10 cellular contexts compared by ENCODE assay signal in genomic region chr9:72361227-72361626, GRCh38. TPM values are rescaled to one million over a fixed set of nuclear protein-coding genes. Genes with fewer than 3 reads are reported as not detected.
A peak's percentile ranks its signal among the peaks of the same experiment; 100 is the strongest.
DNase-seq lines count a peak whose midpoint lies in the region; ATAC-seq and TF ChIP-seq lines count a peak whose summit lies in the region.
"Had no signal": no experiment of that assay in that cellular context is flagged by ENCODE, and none has a peak within 500 bp of the region (broad histone marks: within the 10 kb centered on the region; RNA-seq: fewer than 3 reads in every experiment).

No MANE protein-coding gene starts in this region.

- BruUV-seq in MCF 10A (replicated peaks; lab: Mats Ljungman, UMichigan): no TSS peak

- H3K9me3 Mint-ChIP-seq in activated CD8-positive, alpha-beta T cell treated with anti-CD3 and anti-CD28 coated beads for 36 hours: no peaks in the 10 kb centered on the region
- no peaks in the 10 kb centered on the region for H3K9me3 Mint-ChIP-seq in activated CD8-positive, alpha-beta T cell treated with anti-CD3 and anti-CD28 coated beads, Interleukin-2, amount 10 ng/mL, durations not matched to agents 7 days and 5 days (ENCODE audit: insufficient read depth)
- H3K9me3 Mint-ChIP-seq in MCF 10A (ENCODE audit: unreplicated experiment): no peaks in the 10 kb centered on the region

- H3K27me3 Mint-ChIP-seq in activated CD8-positive, alpha-beta T cell treated with anti-CD3 and anti-CD28 coated beads for 36 hours: no peaks in the 10 kb centered on the region
- H3K27me3 Mint-ChIP-seq in activated CD8-positive, alpha-beta T cell treated with anti-CD3 and anti-CD28 coated beads, Interleukin-2, amount 10 ng/mL, durations not matched to agents 7 days and 5 days (ENCODE audit: low read depth): no peaks in the 10 kb centered on the region
- no peaks in the 10 kb centered on the region for H3K27me3 Mint-ChIP-seq in MCF 10A (ENCODE audit: insufficient read depth, unreplicated experiment)

- H3K4me3 Mint-ChIP-seq in activated CD8-positive, alpha-beta T cell treated with anti-CD3 and anti-CD28 coated beads for 36 hours: peak overlapping the region; percentile 12
- H3K4me3 Mint-ChIP-seq in activated CD8-positive, alpha-beta T cell treated with anti-CD3 and anti-CD28 coated beads, Interleukin-2, amount 10 ng/mL, durations not matched to agents 7 days and 5 days: no peak overlapping the region
- peak overlapping the region; percentile 78 for H3K4me3 Mint-ChIP-seq in MCF 10A (ENCODE audit: unreplicated experiment)

- no peak for DNase-seq in activated CD8-positive, alpha-beta T cell treated with anti-CD3 and anti-CD28 coated beads for 36 hours
- no peak for DNase-seq in activated CD8-positive, alpha-beta T cell treated with anti-CD3 and anti-CD28 coated beads, Interleukin-2, amount 10 ng/mL, durations not matched to agents 7 days and 5 days
- DNase-seq in MCF 10A (ENCODE audit: unreplicated experiment) (no peak), medulla oblongata (ENCODE audit: extremely low spot score) (peak; percentile 64), thyroid gland (no peak), dedifferentiated amniotic fluid mesenchymal stem cell (ENCODE audit: extremely low spot score) (no peak), SHP77 treated with DMSO at 0.1 percent for 48 hours (lab: John Stamatoyannopoulos, UW) (no peak)
- DNase-seq: T1000 had no signal

- H3K36me3 ChIP-seq in thyroid gland: peaks cover 20 to 31% of the 10 kb centered on the region in 2 donors

- H3K4me1 Mint-ChIP-seq in activated CD8-positive, alpha-beta T cell treated with anti-CD3 and anti-CD28 coated beads for 36 hours (ENCODE audit: low read depth): peaks cover 73% of the 10 kb centered on the region
- H3K4me1 Mint-ChIP-seq in activated CD8-positive, alpha-beta T cell treated with anti-CD3 and anti-CD28 coated beads, Interleukin-2, amount 10 ng/mL, durations not matched to agents 7 days and 5 days (ENCODE audit: low read depth): peaks cover 72% of the 10 kb centered on the region
- H3K4me1 Mint-ChIP-seq in MCF 10A (ENCODE audit: insufficient read depth, unreplicated experiment): peaks cover 26% of the 10 kb centered on the region

- H3K4me3 ChIP-seq in thyroid gland (replicated peaks in 1 of 3): peak overlapping the region in 2 of 3 donors; percentile 96

- TF ChIP-seq CTCF in activated CD8-positive, alpha-beta T cell treated with anti-CD3 and anti-CD28 coated beads for 36 hours (IDR thresholded peaks at IDR 0.05): no peak
- TF ChIP-seq CTCF in MCF 10A (IDR thresholded peaks at IDR 0.05; ENCODE audit: unreplicated experiment): no peak
- TF ChIP-seq CTCF in thyroid gland (IDR thresholded peaks at IDR 0.05): no peak

- no peak for ATAC-seq in activated CD8-positive, alpha-beta T cell treated with anti-CD3 and anti-CD28 coated beads for 36 hours
- ATAC-seq in activated CD8-positive, alpha-beta T cell treated with anti-CD3 and anti-CD28 coated beads, Interleukin-2, amount 10 ng/mL, durations not matched to agents 7 days and 5 days: no peak
- ATAC-seq in HG02981 (IDR thresholded peaks at IDR 0.05; ENCODE audit: unreplicated experiment): no peak

- WGBS in thyroid gland, 2 donors: 29 to 36% methylated on average over 3 of the region's 3 CpGs

- peaks cover 52 to 53% of the 10 kb centered on the region in 2 donors for H3K4me1 ChIP-seq in thyroid gland

- H3K27ac ChIP-seq in thyroid gland: peak overlapping the region; percentile 100
- H3K27ac ChIP-seq: C4-2B had no signal

- H3K9me3 ChIP-seq in thyroid gland: no peaks in the 10 kb centered on the region

- POLR2A ChIA-PET in activated CD8-positive, alpha-beta T cell treated with anti-CD3 and anti-CD28 coated beads for 36 hours (lab: Charles Lee): interaction anchor here (2.2 kb wide), 1 partner anchor 165 kb away, joined by 8 read pairs; no protein-coding TSS in a partner anchor
- POLR2A ChIA-PET in activated CD8-positive, alpha-beta T cell treated with anti-CD3 and anti-CD28 coated beads, Interleukin-2, amount 10 ng/mL, durations not matched to agents 7 days and 5 days (lab: Charles Lee): interaction anchor here (1.4 to 1.7 kb wide), 2 partner anchors 13 to 82 kb away, joined by 4 read pairs; no protein-coding TSS in a partner anchor
- POLR2A ChIA-PET in MCF 10A (lab: Yijun Ruan, JAX): interaction anchor here (0.6 to 6.2 kb wide), 16 partner anchors 30 to 239 kb away, joined by 3 to 176 read pairs (median 11); no protein-coding TSS in a partner anchor

- CTCF ChIA-PET in activated CD8-positive, alpha-beta T cell treated with anti-CD3 and anti-CD28 coated beads for 36 hours (lab: Charles Lee): interaction anchor here (1.3 kb wide), 1 partner anchor 12 kb away, joined by 5 read pairs; no protein-coding TSS in a partner anchor
- CTCF ChIA-PET in activated CD8-positive, alpha-beta T cell treated with anti-CD3 and anti-CD28 coated beads, Interleukin-2, amount 10 ng/mL, durations not matched to agents 7 days and 5 days (lab: Charles Lee): interaction anchor here (1.1 to 4.3 kb wide), 4 partner anchors 81 to 231 kb away, joined by 3 to 13 read pairs (median 10); no protein-coding TSS in a partner anchor
- CTCF ChIA-PET in MCF 10A (lab: Yijun Ruan, JAX): interaction anchor here (0.8 to 3.2 kb wide), 6 partner anchors 66 to 393 kb away, joined by 3 to 13 read pairs (median 4); no protein-coding TSS in a partner anchor

- peak overlapping the region; percentile 24 for H3K27ac Mint-ChIP-seq in activated CD8-positive, alpha-beta T cell treated with anti-CD3 and anti-CD28 coated beads for 36 hours
- H3K27ac Mint-ChIP-seq in activated CD8-positive, alpha-beta T cell treated with anti-CD3 and anti-CD28 coated beads, Interleukin-2, amount 10 ng/mL, durations not matched to agents 7 days and 5 days: no peak overlapping the region
- no peak overlapping the region for H3K27ac Mint-ChIP-seq in MCF 10A (ENCODE audit: low read depth, unreplicated experiment)

- peaks cover 63% of the 10 kb centered on the region for H3K36me3 Mint-ChIP-seq in activated CD8-positive, alpha-beta T cell treated with anti-CD3 and anti-CD28 coated beads for 36 hours (ENCODE audit: low read depth)
- H3K36me3 Mint-ChIP-seq in activated CD8-positive, alpha-beta T cell treated with anti-CD3 and anti-CD28 coated beads, Interleukin-2, amount 10 ng/mL, durations not matched to agents 7 days and 5 days (ENCODE audit: low read depth): peaks cover 65% of the 10 kb centered on the region
- H3K36me3 Mint-ChIP-seq in MCF 10A (ENCODE audit: insufficient read depth, unreplicated experiment): peaks cover 84% of the 10 kb centered on the region

- intact Hi-C loops in activated CD8-positive, alpha-beta T cell treated with anti-CD3 and anti-CD28 coated beads for 36 hours (cut with micrococcal nuclease): loop anchor here (5.0 to 10.0 kb wide), 3 partner anchors 84 to 231 kb away; no protein-coding TSS in a partner anchor
- intact Hi-C loops in MCF 10A (cut with micrococcal nuclease) (no loop called here), thyroid gland (cut with DNase I) (no loop called here)

- H3K27me3 ChIP-seq in thyroid gland: no peaks in the 10 kb centered on the region

- TF ChIP-seq POLR2A in thyroid gland (IDR thresholded peaks at IDR 0.05): no peak

RNA-seq across cellular contexts. Expression of gene ZFAND5, which starts 3.8 kb away (rescaled TPM):
- 10 to 100 TPM; 79.4 to 88.9 TPM for total RNA-seq in activated CD8-positive, alpha-beta T cell treated with anti-CD3 and anti-CD28 coated beads for 36 hours
- total RNA-seq in activated CD8-positive, alpha-beta T cell treated with anti-CD3 and anti-CD28 coated beads, Interleukin-2, amount 10 ng/mL, durations not matched to agents 7 days and 5 days: 10 to 100 TPM; 64.1 to 69.0 TPM
- total RNA-seq in MCF 10A (2022) (91.7 and 107 TPM in 2 replicates), thyroid gland (100 to 1,000 TPM; 165 to 229 (median 211) TPM)
